In genomic region chr3:64559658-64560057, GRCh38 we compare ENCODE assay signal across 31 cellular contexts.
"Had no signal": no experiment of that assay in that cellular context is flagged by ENCODE, and none has a peak within 500 bp of the region (broad histone marks: within the 10 kb centered on the region; RNA-seq: fewer than 3 reads in every experiment).

No MANE protein-coding gene starts in this region.

- H3K4me3 Mint-ChIP-seq: activated naive CD8-positive, alpha-beta T cell; immature natural killer cell; naive thymus-derived CD8-positive, alpha-beta T cell; stimulated activated memory B cell treated with anti-CD40 and anti-IgM and Interleukin-4, amounts not matched to agents 10 μg/mL and 1 μg/mL and 100 μg/mL, for 72 hours; stimulated activated naive CD8-positive, alpha-beta T cell treated with anti-CD3 and anti-CD28 coated beads, Interleukin-15, amount 100 ng/mL, for 72 hours; T-helper 2 cell treated with Interferon-gamma antibody and Interleukin-4, amounts not matched to agents 5 μg/mL and 100 μg/mL, for 36 hours had no signal

- H3K36me3 ChIP-seq: adrenal gland, neutrophil, suprapubic skin, tibial artery, upper lobe of right lung had no signal

- H3K27me3 ChIP-seq: adrenal gland, body of pancreas, heart left ventricle, neutrophil, suprapubic skin, tibial artery, upper lobe of right lung had no signal

- H3K4me2 ChIP-seq: smooth muscle cell had no signal

- H3K27ac Mint-ChIP-seq: activated naive CD8-positive, alpha-beta T cell; immature natural killer cell; naive thymus-derived CD8-positive, alpha-beta T cell; progenitor cell of endocrine pancreas; stimulated activated memory B cell treated with anti-CD40 and anti-IgM and Interleukin-4, amounts not matched to agents 10 μg/mL and 1 μg/mL and 100 μg/mL, for 72 hours; stimulated activated naive CD8-positive, alpha-beta T cell treated with anti-CD3 and anti-CD28 coated beads, Interleukin-15, amount 100 ng/mL, for 72 hours; T-helper 2 cell treated with Interferon-gamma antibody and Interleukin-4, amounts not matched to agents 5 μg/mL and 100 μg/mL, for 36 hours had no signal

- H3K4me1 ChIP-seq: adrenal gland, body of pancreas, suprapubic skin had no signal

- H3K9me3 Mint-ChIP-seq: stimulated activated naive CD8-positive, alpha-beta T cell treated with anti-CD3 and anti-CD28 coated beads, Interleukin-15, amount 100 ng/mL, for 72 hours; T-helper 2 cell treated with Interferon-gamma antibody and Interleukin-4, amounts not matched to agents 5 μg/mL and 100 μg/mL, for 36 hours had no signal

- H3K27ac ChIP-seq: adrenal gland, body of pancreas, epithelial cell of prostate, neutrophil, suprapubic skin, upper lobe of right lung, VCaP had no signal

- ATAC-seq: body of pancreas; heart left ventricle; naive thymus-derived CD8-positive, alpha-beta T cell; stimulated activated memory B cell treated with anti-CD40 and anti-IgM and Interleukin-4, amounts not matched to agents 10 μg/mL and 1 μg/mL and 100 μg/mL, for 72 hours; stimulated activated naive CD8-positive, alpha-beta T cell treated with anti-CD3 and anti-CD28 coated beads, Interleukin-15, amount 100 ng/mL, for 72 hours; upper lobe of right lung had no signal

- DNase-seq: activated CD4-positive, alpha-beta T cell treated with anti-CD3 and anti-CD28 coated beads for 4 hours; activated CD4-positive, alpha-beta T cell treated with anti-CD3 and anti-CD28 coated beads, Interleukin-2, amount 50 U/mL, for 48 hours; activated CD8-positive, alpha-beta memory T cell treated with anti-CD3 and anti-CD28 coated beads for 24 hours; activated effector memory CD4-positive, alpha-beta T cell treated with Interleukin-2 at 50 U/mL for 16 hours; activated naive CD4-positive, alpha-beta T cell treated with Interleukin-2 at 50 U/mL for 16 hours; adrenal gland; aorta; body of pancreas; cortex of kidney; heart left ventricle; hypothalamus; immature natural killer cell; midbrain; naive thymus-derived CD8-positive, alpha-beta T cell; retina; stimulated activated CD4-positive, alpha-beta T cell treated with anti-CD3 and anti-CD28 coated beads, Interleukin-1b, Interleukin-23, amount 100 ng/mL, for 48 hours; stimulated activated CD4-positive, alpha-beta T cell treated with anti-CD3 and anti-CD28 coated beads, Interleukin-4, amount 100 ng/mL, for 4 hours; stimulated activated CD8-positive, alpha-beta memory T cell treated with anti-CD3 and anti-CD28 coated beads, Interleukin-4, amount 100 ng/mL, for 48 hours; stimulated activated naive CD8-positive, alpha-beta T cell treated with anti-CD3 and anti-CD28 coated beads, Interleukin-15, amount 100 ng/mL, for 72 hours; T-helper 1 cell; tibial artery; upper lobe of right lung had no signal

- H3K4me3 ChIP-seq: adrenal gland, body of pancreas, heart left ventricle, smooth muscle cell, suprapubic skin, tibial artery, upper lobe of right lung had no signal

- H3K4me1 Mint-ChIP-seq: immature natural killer cell; naive thymus-derived CD8-positive, alpha-beta T cell; stimulated activated memory B cell treated with anti-CD40 and anti-IgM and Interleukin-4, amounts not matched to agents 10 μg/mL and 1 μg/mL and 100 μg/mL, for 72 hours; stimulated activated naive CD8-positive, alpha-beta T cell treated with anti-CD3 and anti-CD28 coated beads, Interleukin-15, amount 100 ng/mL, for 72 hours had no signal

- H3K36me3 Mint-ChIP-seq: activated naive CD8-positive, alpha-beta T cell; immature natural killer cell; naive thymus-derived CD8-positive, alpha-beta T cell; stimulated activated memory B cell treated with anti-CD40 and anti-IgM and Interleukin-4, amounts not matched to agents 10 μg/mL and 1 μg/mL and 100 μg/mL, for 72 hours had no signal

- H3K9me3 ChIP-seq: adrenal gland, body of pancreas, heart left ventricle, neutrophil, suprapubic skin, tibial artery, upper lobe of right lung had no signal

- H3K27me3 Mint-ChIP-seq: progenitor cell of endocrine pancreas had no signal
